Comparison of ENCODE assay signal across 25 cellular contexts in the genomic region with DNA sequence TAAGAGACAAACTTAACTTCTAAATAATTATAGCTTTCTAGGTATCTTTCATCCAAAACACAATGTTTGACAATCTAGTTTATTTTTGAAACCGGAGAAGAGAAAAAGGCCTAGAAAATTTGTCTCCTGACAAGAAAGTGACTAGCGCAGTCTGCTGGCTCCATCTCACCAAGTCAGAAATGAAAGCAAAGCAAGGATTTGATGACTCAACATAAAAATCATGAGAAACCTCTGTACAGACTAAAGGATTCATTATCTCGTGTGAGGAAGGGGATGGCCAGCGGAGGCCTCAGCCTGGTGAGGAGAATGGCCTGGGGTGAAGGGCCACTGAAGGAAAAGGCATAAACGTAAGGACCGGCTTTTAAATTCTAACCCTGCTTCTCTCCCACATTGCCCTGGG. TPM values are rescaled to one million over a fixed set of nuclear protein-coding genes. Genes with fewer than 3 reads are reported as not detected.
DNase-seq lines count a peak whose midpoint lies in the region; ATAC-seq and TF ChIP-seq lines count a peak whose summit lies in the region.
"Had no signal": no experiment of that assay in that cellular context is flagged by ENCODE, and none has a peak within 500 bp of the region (broad histone marks: within the 10 kb centered on the region; RNA-seq: fewer than 3 reads in every experiment).

No MANE protein-coding gene starts in this region.

- TF ChIP-seq CTCF in dorsolateral prefrontal cortex (IDR thresholded peaks at IDR 0.05 in 54 of 56, conservative IDR thresholded peaks at IDR 0.05 in 2 of 56; ENCODE audit: low read depth in 1 of 56, partially characterized antibody in 56 of 56), result no peak

- no peaks in the 10 kb centered on the region for H3K27me3 ChIP-seq in dorsolateral prefrontal cortex
- H3K27me3 ChIP-seq: ascending aorta had no signal

- in situ Hi-C loops in SK-MEL-5 (cut with HindIII; ENCODE audit: low pct_unique_long_range_greater_than_20kb, low sequenced_read_pairs), result no loop called here

- ATAC-seq in GM18868 (IDR thresholded peaks at IDR 0.05; ENCODE audit: unreplicated experiment), result no peak
- no peak for ATAC-seq in HG02884 (IDR thresholded peaks at IDR 0.05; ENCODE audit: unreplicated experiment)
- ATAC-seq: activated T-cell treated with anti-CD3 and anti-CD28 coated beads, Interleukin-2, amount 50 U/mL, for 4 hours had no signal

- H3K4me3 ChIP-seq in dorsolateral prefrontal cortex, result no peak overlapping the region
- H3K4me3 ChIP-seq: ascending aorta, left ventricle myocardium inferior had no signal

- no peak overlapping the region for H3K27ac ChIP-seq in dorsolateral prefrontal cortex
- H3K27ac ChIP-seq: ascending aorta, left ventricle myocardium inferior had no signal

- intact Hi-C loops in dorsolateral prefrontal cortex (cut with DNase I), result no loop called here

- peak; percentile 6 for DNase-seq in EL
- DNase-seq in SK-MEL-5 (ENCODE audit: low read depth, low spot score), result peak; percentile 50
- DNase-seq in foreskin melanocyte, result peak; percentile 54
- peak; percentile 26 for DNase-seq in renal cortical epithelial cell (ENCODE audit: low read depth)
- no peak for DNase-seq in SK-N-DZ (ENCODE audit: low spot score)
- no peak for DNase-seq in dorsolateral prefrontal cortex
- DNase-seq: activated CD8-positive, alpha-beta memory T cell treated with anti-CD3 and anti-CD28 coated beads for 24 hours; activated naive CD4-positive, alpha-beta T cell treated with anti-CD3 and anti-CD28 coated beads, Interleukin-2, amount 10 ng/mL, durations not matched to agents 7 days and 5 days; activated T-cell treated with anti-CD3 and anti-CD28 coated beads, Interleukin-2, amount 50 U/mL, for 4 hours; CD4-positive, alpha-beta T cell; DMS153; effector CD4-positive, alpha-beta T cell; erythroblast; Karpas-422; left ventricle myocardium inferior; NCI-H2029; NCI-H510A; NK-92 treated with Interleukin-12 subunit alpha and Interleukin-12 subunit beta, amount 100 ng/mL, for 24 hours; nucleus accumbens; retina; RPMI8226; T1000 had no signal

RNA-seq across cellular contexts. Expression of gene TSNAX, which starts 20.0 kb away (rescaled TPM):
- 90.8 and 97.2 TPM in 2 replicates for total RNA-seq in SK-MEL-5 (2014; rRNA removed; shearing (Covaris generic))
- 60.3 and 77.2 TPM in 2 replicates for polyA plus RNA-seq in SK-MEL-5 (2015; cell fraction: cytosol; rRNA removed)
- polyA plus RNA-seq in SK-MEL-5 (2015; cell fraction: nucleus; rRNA removed), result 33.2 and 39.5 TPM in 2 replicates
- total RNA-seq in renal cortical epithelial cell (47.7 and 68.6 TPM in 2 replicates), dorsolateral prefrontal cortex (10 to 100 TPM; 23.6 to 70.4 (median 49.5) TPM)
- 46.8 and 47.1 TPM in 2 replicates for polyA plus RNA-seq in SK-N-DZ (2014; cell fraction: cytosol; rRNA removed)
- 10.8 and 12.8 TPM in 2 replicates for polyA plus RNA-seq in SK-N-DZ (2014; cell fraction: nucleus; rRNA removed)

Comparison
In these comparisons a context has a peak if more than half of its experiments do, and no peak if none do; other contexts are left out.
1. DNase-seq: peak in EL (single experiment), SK-MEL-5 (single experiment), foreskin melanocyte (single experiment) and renal cortical epithelial cell (single experiment); none in SK-N-DZ (single experiment) and dorsolateral prefrontal cortex (0 of 10).